In the genomic region with DNA sequence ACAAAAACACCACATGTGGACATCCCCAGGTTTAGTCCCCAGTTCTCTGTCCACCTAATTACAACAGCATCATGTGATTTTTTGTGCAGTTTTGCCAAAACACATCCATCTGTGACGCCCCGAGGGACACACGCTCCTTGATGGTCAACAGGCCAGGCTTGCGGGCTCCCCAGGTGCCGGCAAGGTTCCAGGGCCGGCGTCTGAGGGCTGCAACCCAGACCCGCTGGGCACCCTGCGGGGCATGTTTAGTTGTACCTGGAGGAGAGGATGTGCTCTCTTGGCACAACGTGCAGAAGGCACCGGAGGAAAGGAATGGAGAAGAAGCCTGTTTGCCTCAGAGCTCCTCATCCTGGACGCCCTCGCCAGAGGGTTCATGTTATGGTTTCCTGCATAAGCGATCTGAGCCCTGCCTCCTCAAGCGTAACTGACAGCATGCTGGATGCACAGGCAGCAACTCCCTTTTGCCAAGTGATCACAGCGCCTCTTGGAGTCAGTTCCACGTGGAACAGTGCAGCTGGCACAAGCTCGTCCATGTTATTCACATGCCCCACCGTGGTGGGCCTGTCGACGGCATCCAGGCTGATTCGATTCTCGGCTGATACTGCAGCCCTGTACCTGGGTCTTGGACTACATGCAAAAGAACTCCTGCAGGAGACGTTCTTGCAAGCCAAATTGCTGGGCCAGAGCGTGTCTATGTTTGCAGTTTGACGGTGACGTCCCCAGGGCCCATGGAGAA, we compare ENCODE assay signal across 15 cellular contexts. TPM values are rescaled to one million over a fixed set of nuclear protein-coding genes. Genes with fewer than 3 reads are reported as not detected.
DNase-seq lines count a peak whose midpoint lies in the region; ATAC-seq and TF ChIP-seq lines count a peak whose summit lies in the region.
"Had no signal": no experiment of that assay in that cellular context is flagged by ENCODE, and none has a peak within 500 bp of the region (broad histone marks: within the 10 kb centered on the region; RNA-seq: fewer than 3 reads in every experiment).

No MANE protein-coding gene starts in this region.

- WGBS in spleen, 5 donors, result 82 to 89% (median 86%) methylated on average over 24 to 27 of the region's 27 CpGs
- 87% methylated on average over 26 of the region's 27 CpGs for WGBS in prostate gland

- TF ChIP-seq CTCF in spleen (IDR thresholded peaks at IDR 0.05 in 8 of 11, conservative IDR thresholded peaks at IDR 0.05 in 3 of 11), result no peak
- no peak for TF ChIP-seq CTCF in prostate gland (IDR thresholded peaks at IDR 0.05)

- H3K27me3 ChIP-seq in spleen (replicated peaks in 1 of 7) (peaks cover 0 to 2% (median 0%) of the 10 kb centered on the region in 7 donors), prostate gland (replicated peaks; ENCODE audit: insufficient read depth) (no peaks in the 10 kb centered on the region)

- no peaks in the 10 kb centered on the region for H3K4me1 ChIP-seq in spleen
- no peaks in the 10 kb centered on the region for H3K4me1 ChIP-seq in prostate gland (replicated peaks)

- no peak overlapping the region for H3K27ac ChIP-seq in spleen
- H3K27ac ChIP-seq in prostate gland, result no peak overlapping the region
- H3K27ac ChIP-seq: PC-9 had no signal

- no peak overlapping the region for H3K4me3 ChIP-seq in spleen
- H3K4me3 ChIP-seq in prostate gland, result no peak overlapping the region
- H3K4me3 ChIP-seq: PC-9 had no signal

- H3K36me3 ChIP-seq in spleen, result no peaks in the 10 kb centered on the region
- H3K36me3 ChIP-seq in prostate gland, result no peaks in the 10 kb centered on the region

- no peak for ATAC-seq in HG02610 (IDR thresholded peaks at IDR 0.05; ENCODE audit: unreplicated experiment)
- ATAC-seq: activated T-helper 17 cell treated with anti-CD3 and anti-CD28 coated beads, Interleukin-2, amount 50 U/mL, for 72 hours had no signal

- no peak for TF ChIP-seq POLR2A in spleen (IDR thresholded peaks at IDR 0.05)
- TF ChIP-seq POLR2A in prostate gland (IDR thresholded peaks at IDR 0.05), result no peak

- DNase-seq in activated CD8-positive, alpha-beta memory T cell treated with anti-CD3 and anti-CD28 coated beads for 24 hours, result peak; percentile 52
- no peak for DNase-seq in activated CD8-positive, alpha-beta memory T cell treated with anti-CD3 and anti-CD28 coated beads, Interleukin-2, amount 50 U/mL, for 4 hours
- DNase-seq in NCI-H69 (lab: John Stamatoyannopoulos, UW) (peak; percentile 96), kidney glomerular epithelial cell (lab: John Stamatoyannopoulos, UW) (peak; percentile 26), spleen (peak; percentile 52), prostate gland (ENCODE audit: low spot score) (no peak), NCI-H524 (lab: John Stamatoyannopoulos, UW) (no peak)
- DNase-seq: effector memory CD4-positive, alpha-beta T cell; foreskin fibroblast; MM.1S; NCI-H2227 treated with DMSO at 0.1 percent for 48 hours; PC-9 had no signal

- intact Hi-C loops in spleen (cut with DNase I; ENCODE audit: low total_unique reads) (no loop called here), prostate gland (cut with DNase I) (no loop called here)

- H3K9me3 ChIP-seq in spleen (no peaks in the 10 kb centered on the region), prostate gland (no peaks in the 10 kb centered on the region)

RNA-seq across cellular contexts. Expression of a gene that starts 41.6 kb away (rescaled TPM):
- under 1 TPM; 0.13 to 0.92 (median 0.44) TPM for total RNA-seq in spleen
- polyA plus RNA-seq in spleen, result under 1 TPM; 0.06 to 0.13 (median 0.13) TPM
- total RNA-seq in prostate gland, result 1 to 10 TPM; 2.6 to 3.4 TPM
- total RNA-seq: kidney epithelial cell had no signal

Comparison
In these comparisons a context has a peak if more than half of its experiments do, and no peak if none do; other contexts are left out.
1. DNase-seq: peak in activated CD8-positive, alpha-beta memory T cell treated with anti-CD3 and anti-CD28 coated beads for 24 hours (single experiment), NCI-H69 (single experiment), kidney glomerular epithelial cell (single experiment) and spleen (single experiment); none in activated CD8-positive, alpha-beta memory T cell treated with anti-CD3 and anti-CD28 coated beads, Interleukin-2, amount 50 U/mL, for 4 hours (single experiment), prostate gland (single experiment) and NCI-H524 (0 of 2).